In genomic region chrY:16157801-16158200, GRCh38 we compare ENCODE assay signal across 30 cellular contexts.
"Had no signal": no experiment of that assay in that cellular context is flagged by ENCODE, and none has a peak within 500 bp of the region (broad histone marks: within the 10 kb centered on the region; RNA-seq: fewer than 3 reads in every experiment).

No MANE protein-coding gene starts in this region.

- H3K4me1 ChIP-seq: left lung, lower lobe of right lung, pancreas, prostate gland, stomach, testis, thyroid gland, transverse colon, upper lobe of left lung, vagina had no signal

- H3K27ac ChIP-seq: left lung, lower lobe of right lung, pancreas, prostate gland, skin epidermis, stomach, testis, thyroid gland, transverse colon, upper lobe of left lung, vagina had no signal

- H3K36me3 ChIP-seq: left lung, lower lobe of right lung, pancreas, prostate gland, stomach, thyroid gland, transverse colon, upper lobe of left lung, vagina had no signal

- H3K4me1 Mint-ChIP-seq: immature natural killer cell; naive thymus-derived CD8-positive, alpha-beta T cell; nephron; neural crest cell; stimulated activated naive B cell treated with anti-CD40 and anti-IgM and Interleukin-4, amounts not matched to agents 10 μg/mL and 1 μg/mL and 100 μg/mL, for 72 hours had no signal

- ATAC-seq: left colon; left lung; lower lobe of right lung; naive thymus-derived CD8-positive, alpha-beta T cell; pancreas; right cardiac atrium; sciatic nerve; stimulated activated naive B cell treated with anti-CD40 and anti-IgM and Interleukin-4, amounts not matched to agents 10 μg/mL and 1 μg/mL and 100 μg/mL, for 72 hours; stimulated activated naive CD8-positive, alpha-beta T cell treated with anti-CD3 and anti-CD28 coated beads, Interleukin-15, Interleukin-2, amounts not matched to agents 100 U/mL and 50 U/mL, for 24 hours had no signal

- H3K4me3 ChIP-seq: left lung, lower lobe of right lung, pancreas, prostate gland, skin epidermis, stomach, testis, thyroid gland, transverse colon, upper lobe of left lung, vagina had no signal

- H3K4me3 Mint-ChIP-seq: immature natural killer cell; naive thymus-derived CD8-positive, alpha-beta T cell; nephron; neural crest cell; stimulated activated naive B cell treated with anti-CD40 and anti-IgM and Interleukin-4, amounts not matched to agents 10 μg/mL and 1 μg/mL and 100 μg/mL, for 72 hours had no signal

- H3K27ac Mint-ChIP-seq: immature natural killer cell; naive thymus-derived CD8-positive, alpha-beta T cell; nephron; stimulated activated naive B cell treated with anti-CD40 and anti-IgM and Interleukin-4, amounts not matched to agents 10 μg/mL and 1 μg/mL and 100 μg/mL, for 72 hours had no signal

- DNase-seq: immature natural killer cell; kidney; left colon; left lung; lower lobe of right lung; mammary epithelial cell; mesenchymal stem cell; naive thymus-derived CD8-positive, alpha-beta T cell; nucleus accumbens; pancreas; posterior cingulate gyrus; retina; right cardiac atrium; stimulated activated CD4-positive, alpha-beta T cell treated with anti-CD3 and anti-CD28 coated beads, Interleukin-12 subunit alpha, Interleukin-12 subunit beta, amount 100 ng/mL, for 4 hours; stimulated activated CD4-positive, alpha-beta T cell treated with anti-CD3 and anti-CD28 coated beads, Interleukin-15, amount 100 ng/mL, for 24 hours; stimulated activated CD4-positive, alpha-beta T cell treated with anti-CD3 and anti-CD28 coated beads, Interleukin-2, amount 100 ng/mL, for 24 hours; stimulated activated CD4-positive, alpha-beta T cell treated with anti-CD3 and anti-CD28 coated beads, Interleukin-4, amount 100 ng/mL, for 1 hour; stimulated activated naive B cell treated with anti-CD40 and anti-IgM and Interleukin-4, amounts not matched to agents 10 μg/mL and 1 μg/mL and 100 μg/mL, for 72 hours; stimulated activated naive CD8-positive, alpha-beta T cell treated with anti-CD3 and anti-CD28 coated beads, Interleukin-15, Interleukin-2, amounts not matched to agents 100 U/mL and 50 U/mL, for 24 hours; stomach; testis; thyroid gland; transverse colon; upper lobe of left lung had no signal

- H3K9me3 Mint-ChIP-seq: nephron; neural crest cell; stimulated activated naive B cell treated with anti-CD40 and anti-IgM and Interleukin-4, amounts not matched to agents 10 μg/mL and 1 μg/mL and 100 μg/mL, for 72 hours had no signal

- H3K27me3 Mint-ChIP-seq: naive thymus-derived CD8-positive, alpha-beta T cell; stimulated activated naive B cell treated with anti-CD40 and anti-IgM and Interleukin-4, amounts not matched to agents 10 μg/mL and 1 μg/mL and 100 μg/mL, for 72 hours had no signal

- H3K9me3 ChIP-seq: left lung, lower lobe of right lung, pancreas, prostate gland, stomach, testis, thyroid gland, transverse colon, upper lobe of left lung, vagina had no signal

- H3K27me3 ChIP-seq: left lung, pancreas, stomach, testis, thyroid gland, transverse colon, upper lobe of left lung, vagina had no signal

- H3K36me3 Mint-ChIP-seq: immature natural killer cell; naive thymus-derived CD8-positive, alpha-beta T cell; stimulated activated naive B cell treated with anti-CD40 and anti-IgM and Interleukin-4, amounts not matched to agents 10 μg/mL and 1 μg/mL and 100 μg/mL, for 72 hours had no signal
